ENCODE assay signal across 18 cellular contexts in genomic region chr5:83026507-83026906, GRCh38. TPM values are rescaled to one million over a fixed set of nuclear protein-coding genes. Genes with fewer than 3 reads are reported as not detected.
DNase-seq lines count a peak whose midpoint lies in the region; ATAC-seq and TF ChIP-seq lines count a peak whose summit lies in the region.
"Had no signal": no experiment of that assay in that cellular context is flagged by ENCODE, and none has a peak within 500 bp of the region (broad histone marks: within the 10 kb centered on the region; RNA-seq: fewer than 3 reads in every experiment).

No MANE protein-coding gene starts in this region.

- H3K27me3 ChIP-seq in SJCRH30 (no peaks in the 10 kb centered on the region), neural progenitor cell (no peaks in the 10 kb centered on the region)
- H3K27me3 ChIP-seq in CD4-positive, alpha-beta memory T cell (ENCODE audit: insufficient read depth, low read length): no peaks in the 10 kb centered on the region
- H3K27me3 ChIP-seq: dorsolateral prefrontal cortex had no signal

- H3K36me3 ChIP-seq in SJCRH30 (no peaks in the 10 kb centered on the region), neural progenitor cell (no peaks in the 10 kb centered on the region)
- no peaks in the 10 kb centered on the region for H3K36me3 ChIP-seq in CD4-positive, alpha-beta memory T cell (ENCODE audit: insufficient read depth, low read length)
- H3K36me3 ChIP-seq: WERI-Rb-1 had no signal

- H2AFZ ChIP-seq in neural progenitor cell (replicated peaks): no peak overlapping the region

- H3K4me1 Mint-ChIP-seq in neural progenitor cell: peaks cover 38% of the 10 kb centered on the region
- H3K4me1 Mint-ChIP-seq in CD4-positive, alpha-beta memory T cell: peaks cover 0 to 1% (median 0%) of the 10 kb centered on the region in 4 donors
- no peaks in the 10 kb centered on the region for H3K4me1 Mint-ChIP-seq in T-helper 2 cell treated with Interferon-gamma antibody and Interleukin-4, amounts not matched to agents 5 μg/mL and 100 μg/mL, for 36 hours (ENCODE audit: low read depth)

- ATAC-seq in GM18505 (IDR thresholded peaks at IDR 0.05; ENCODE audit: unreplicated experiment) (peak; percentile 51), HG02678 (IDR thresholded peaks at IDR 0.05; ENCODE audit: unreplicated experiment) (peak; percentile 45)
- ATAC-seq: PC-3 had no signal

- peak; percentile 67 to 78 for DNase-seq in SJCRH30
- DNase-seq in neural progenitor cell (ENCODE audit: low spot score): no peak
- no peak for DNase-seq in DMS79 (lab: John Stamatoyannopoulos, UW)
- no peak for DNase-seq in SHP77 (lab: John Stamatoyannopoulos, UW)
- no peak for DNase-seq in CD4-positive, alpha-beta memory T cell
- DNase-seq in T-helper 2 cell treated with Interferon-gamma antibody and Interleukin-4, amounts not matched to agents 5 μg/mL and 100 μg/mL, for 36 hours (ENCODE audit: low spot score): no peak
- DNase-seq: activated naive CD4-positive, alpha-beta T cell; DMS 273 treated with DMSO at 0.1 percent for 48 hours; dorsolateral prefrontal cortex; hippocampal formation; NCI-H1092; NCI-H345; PC-3; WERI-Rb-1 had no signal

- no peaks in the 10 kb centered on the region for H4K20me1 ChIP-seq in neural progenitor cell (ENCODE audit: low read depth)

- peaks cover 4% of the 10 kb centered on the region for H3K27me3 Mint-ChIP-seq in neural progenitor cell (ENCODE audit: insufficient read depth, low read depth)
- no peaks in the 10 kb centered on the region for H3K27me3 Mint-ChIP-seq in CD4-positive, alpha-beta memory T cell
- H3K27me3 Mint-ChIP-seq in T-helper 2 cell treated with Interferon-gamma antibody and Interleukin-4, amounts not matched to agents 5 μg/mL and 100 μg/mL, for 36 hours (ENCODE audit: low read depth): no peaks in the 10 kb centered on the region
- H3K27me3 Mint-ChIP-seq: naive B cell had no signal

- peaks cover 22% of the 10 kb centered on the region for H3K4me1 ChIP-seq in SJCRH30
- H3K4me1 ChIP-seq in neural progenitor cell: peaks cover 17% of the 10 kb centered on the region
- H3K4me1 ChIP-seq in CD4-positive, alpha-beta memory T cell (ENCODE audit: insufficient read depth, low read length): no peaks in the 10 kb centered on the region

- H3K4me3 ChIP-seq in SJCRH30 (no peak overlapping the region), neural progenitor cell (no peak overlapping the region)
- H3K4me3 ChIP-seq in CD4-positive, alpha-beta memory T cell (ENCODE audit: low read length in 2 of 2): no peak overlapping the region
- H3K4me3 ChIP-seq: dorsolateral prefrontal cortex had no signal

- no peaks in the 10 kb centered on the region for H3K36me3 Mint-ChIP-seq in neural progenitor cell
- H3K36me3 Mint-ChIP-seq in CD4-positive, alpha-beta memory T cell: no peaks in the 10 kb centered on the region
- no peaks in the 10 kb centered on the region for H3K36me3 Mint-ChIP-seq in T-helper 2 cell treated with Interferon-gamma antibody and Interleukin-4, amounts not matched to agents 5 μg/mL and 100 μg/mL, for 36 hours (ENCODE audit: low read depth)
- H3K36me3 Mint-ChIP-seq: brain, naive B cell had no signal

- H3K9me3 Mint-ChIP-seq in neural progenitor cell: no peaks in the 10 kb centered on the region
- H3K9me3 Mint-ChIP-seq in CD4-positive, alpha-beta memory T cell: peaks cover 0 to 3% (median 0%) of the 10 kb centered on the region in 8 donors
- H3K9me3 Mint-ChIP-seq in T-helper 2 cell treated with Interferon-gamma antibody and Interleukin-4, amounts not matched to agents 5 μg/mL and 100 μg/mL, for 36 hours: no peaks in the 10 kb centered on the region
- H3K9me3 Mint-ChIP-seq: brain, naive B cell had no signal

- peaks cover 14% of the 10 kb centered on the region for H3F3A ChIP-seq in neural progenitor cell (ENCODE audit: low read depth)

- peak overlapping the region; percentile 35 for H3K4me2 ChIP-seq in neural progenitor cell

- no peaks in the 10 kb centered on the region for H3K79me2 ChIP-seq in neural progenitor cell (ENCODE audit: low read depth)

- no peak overlapping the region for H3K4me3 Mint-ChIP-seq in neural progenitor cell
- H3K4me3 Mint-ChIP-seq in CD4-positive, alpha-beta memory T cell: no peak overlapping the region
- no peak overlapping the region for H3K4me3 Mint-ChIP-seq in T-helper 2 cell treated with Interferon-gamma antibody and Interleukin-4, amounts not matched to agents 5 μg/mL and 100 μg/mL, for 36 hours
- H3K4me3 Mint-ChIP-seq: brain had no signal

- POLR2A ChIA-PET in CD4-positive, alpha-beta memory T cell (lab: Charles Lee; ENCODE audit: partially characterized antibody): no interaction called here

- intact Hi-C loops in CD4-positive, alpha-beta memory T cell (cut with micrococcal nuclease): no loop called here

- TF ChIP-seq POLR2A in GM18505 (IDR thresholded peaks at IDR 0.05; ENCODE audit: borderline replicate concordance, extremely low read depth, insufficient read depth, insufficient read length): no peak

- CTCF ChIA-PET in CD4-positive, alpha-beta memory T cell (lab: Charles Lee; ENCODE audit: partially characterized antibody): no interaction called here

- H3K9ac ChIP-seq in neural progenitor cell: no peak overlapping the region

- H3K27ac ChIP-seq in SJCRH30 (peak overlapping the region; percentile 60), neural progenitor cell (no peak overlapping the region)
- no peak overlapping the region for H3K27ac ChIP-seq in CD4-positive, alpha-beta memory T cell (ENCODE audit: low read depth, low read length)
- H3K27ac ChIP-seq: dorsolateral prefrontal cortex, WERI-Rb-1 had no signal

- H3K27ac Mint-ChIP-seq in neural progenitor cell: peak overlapping the region; percentile 18
- H3K27ac Mint-ChIP-seq in CD4-positive, alpha-beta memory T cell: no peak overlapping the region
- no peak overlapping the region for H3K27ac Mint-ChIP-seq in T-helper 2 cell treated with Interferon-gamma antibody and Interleukin-4, amounts not matched to agents 5 μg/mL and 100 μg/mL, for 36 hours

- H3K9me3 ChIP-seq in SJCRH30 (replicated peaks) (no peaks in the 10 kb centered on the region), neural progenitor cell (ENCODE audit: low read depth) (no peaks in the 10 kb centered on the region)
- H3K9me3 ChIP-seq in CD4-positive, alpha-beta memory T cell (ENCODE audit: control insufficient read depth in 1 of 2, low read length in 2 of 2): no peaks in the 10 kb centered on the region

- TF ChIP-seq CTCF in neural progenitor cell (IDR thresholded peaks at IDR 0.05): no peak

RNA-seq across cellular contexts. Expression of gene TMEM167A, which starts 50.7 kb away (rescaled TPM):
- 113 and 118 TPM in 2 replicates for total RNA-seq in SJCRH30 (2014; rRNA removed; shearing (Covaris generic))
- 115 and 185 TPM in 2 replicates for total RNA-seq in neural progenitor cell (ENCODE audit: low replicate concordance)
- total RNA-seq in CD4-positive, alpha-beta memory T cell: 10 to 100 TPM; 44.6 to 47.9 TPM
- 10 to 100 TPM; 67.3 to 84.3 TPM for polyA plus RNA-seq in CD4-positive, alpha-beta memory T cell

RNA-seq across cellular contexts. Expression of gene XRCC4, which starts 50.8 kb away (rescaled TPM):
- 20.5 and 22.9 TPM in 2 replicates for total RNA-seq in SJCRH30 (2014; rRNA removed; shearing (Covaris generic))
- total RNA-seq in neural progenitor cell (ENCODE audit: low replicate concordance): 25.3 and 45.6 TPM in 2 replicates
- 1 to 10 TPM; 4.1 to 4.2 TPM for total RNA-seq in CD4-positive, alpha-beta memory T cell
- 1 to 10 TPM; 7.2 to 9.8 TPM for polyA plus RNA-seq in CD4-positive, alpha-beta memory T cell

Comparison
In these comparisons a context has a peak if more than half of its experiments do, and no peak if none do; other contexts are left out.
1. DNase-seq: peak in SJCRH30 (2 of 2); none in neural progenitor cell (single experiment), DMS79 (single experiment), SHP77 (0 of 2), CD4-positive, alpha-beta memory T cell (0 of 5) and T-helper 2 cell treated with Interferon-gamma antibody and Interleukin-4, amounts not matched to agents 5 μg/mL and 100 μg/mL, for 36 hours (single experiment).